28 cellular contexts compared by ENCODE assay signal in the genomic region with DNA sequence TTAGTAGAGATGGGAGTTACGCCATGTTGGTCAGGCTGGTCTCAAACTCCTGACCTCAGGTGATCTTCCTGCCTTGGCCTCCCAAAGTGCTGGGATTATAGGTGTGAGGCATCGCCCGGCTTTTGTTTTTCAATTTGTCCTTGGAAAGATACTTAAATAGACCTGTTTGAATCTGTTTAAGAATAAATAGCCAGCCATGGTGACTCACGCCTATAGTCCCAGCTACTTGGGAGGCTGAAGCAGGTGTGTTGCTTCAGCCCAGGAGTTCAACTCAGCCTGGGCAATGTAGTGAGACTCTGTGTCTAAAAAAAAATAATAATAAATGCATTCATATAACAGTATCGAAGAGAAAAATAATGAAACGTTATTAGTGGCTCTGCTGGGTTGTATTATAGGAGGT. TPM values are rescaled to one million over a fixed set of nuclear protein-coding genes. Genes with fewer than 3 reads are reported as not detected.
DNase-seq lines count a peak whose midpoint lies in the region; ATAC-seq, FAIRE-seq and TF ChIP-seq lines count a peak whose summit lies in the region.
"Had no signal": no experiment of that assay in that cellular context is flagged by ENCODE, and none has a peak within 500 bp of the region (broad histone marks: within the 10 kb centered on the region; RNA-seq: fewer than 3 reads in every experiment).

No MANE protein-coding gene starts in this region.

- H3K36me3 ChIP-seq in PC-3 (ENCODE audit: low read depth, low read length) (peaks cover 15% of the 10 kb centered on the region), bronchial epithelial cell (ENCODE audit: control insufficient read depth, insufficient read depth, low read length) (peaks cover 11% of the 10 kb centered on the region)

- H3K4me3 Mint-ChIP-seq in activated T-cell treated with anti-CD3 and anti-CD28 coated beads, Interleukin-2, amount 50 U/mL, for 24 hours: no peak overlapping the region
- H3K4me3 Mint-ChIP-seq: CD8-positive, alpha-beta memory T cell had no signal

- POLR2A ChIA-PET in PC-3 (lab: Charles Lee; ENCODE audit: unreplicated experiment): no interaction called here

- no peaks in the 10 kb centered on the region for H3K9me3 ChIP-seq in PC-3 (ENCODE audit: low read length)
- H3K9me3 ChIP-seq: BLaER1 had no signal

- peak overlapping the region; percentile 38 for H3K27ac ChIP-seq in PC-3 (ENCODE audit: low read length)
- H3K27ac ChIP-seq: 22Rv1, BLaER1, GM23248 had no signal

- peak overlapping the region; percentile 18; the same call in 1 of the 2 replicates for H3K4me2 ChIP-seq in PC-3 (ENCODE audit: low read length)
- H3K4me2 ChIP-seq: BLaER1 had no signal

- H3K9ac ChIP-seq in PC-3 (ENCODE audit: low read length): no peak overlapping the region
- H3K9ac ChIP-seq: BLaER1, GM23248 had no signal

- H3K79me2 ChIP-seq in PC-3 (ENCODE audit: low read length): 0 out of 2 replicates have a peak, but pooled peaks cover 4% of the 10 kb centered on the region

- H3K36me3 Mint-ChIP-seq in activated T-cell treated with anti-CD3 and anti-CD28 coated beads, Interleukin-2, amount 50 U/mL, for 24 hours (ENCODE audit: low read depth): peaks cover 57% of the 10 kb centered on the region

- no peak for ATAC-seq in PC-3
- ATAC-seq: GM12878, HepG2 had no signal

- H2AFZ ChIP-seq in PC-3 (ENCODE audit: low read length): no peak overlapping the region
- H2AFZ ChIP-seq: GM23248 had no signal

- no peaks in the 10 kb centered on the region for H3K27me3 Mint-ChIP-seq in activated T-cell treated with anti-CD3 and anti-CD28 coated beads, Interleukin-2, amount 50 U/mL, for 24 hours

- H3K9me2 ChIP-seq in PC-3 (replicated peaks; ENCODE audit: low read length): no peaks in the 10 kb centered on the region

- FAIRE-seq in bronchial epithelial cell (lab: Jason Lieb, UNC): no peak
- FAIRE-seq: GM12878, HepG2 had no signal

- no peaks in the 10 kb centered on the region for H4K20me1 ChIP-seq in PC-3 (ENCODE audit: low read length)

- CTCF ChIA-PET in PC-3 (lab: Charles Lee): no interaction called here

- no peak for DNase-seq in activated T-cell treated with anti-CD3 and anti-CD28 coated beads, Interleukin-2, amount 50 U/mL, for 24 hours
- no peak for DNase-seq in activated T-cell treated with anti-CD3 and anti-CD28 coated beads, Interleukin-2, amount 50 U/mL, for 48 hours
- no peak for DNase-seq in PC-3
- peak; percentile 63 for DNase-seq in bronchial epithelial cell (ENCODE audit: low read depth)
- DNase-seq in kidney tubule cell (ENCODE audit: low spot score): peak; percentile 51
- no peak for DNase-seq in stimulated activated CD4-positive, alpha-beta T cell treated with anti-CD3 and anti-CD28 coated beads, Interleukin-4, amount 100 ng/mL, for 24 hours
- no peak for DNase-seq in NCI-H2107 (lab: John Stamatoyannopoulos, UW)
- no peak for DNase-seq in OCI-M1 (lab: John Stamatoyannopoulos, UW)
- DNase-seq: ACHN; CD8-positive, alpha-beta memory T cell; DMS 273 treated with DMSO at 0.1 percent for 48 hours; DMS79; GDM1; GM23248; H7; Kasumi-1; NCI-H1092 treated with DMSO at 0.1 percent for 48 hours; NCI-H1436 treated with DMSO at 0.1 percent for 48 hours; NCI-H187 treated with DMSO at 0.1 percent for 48 hours; NCI-H446; NCI-H524 treated with DMSO at 0.1 percent for 48 hours; NCI-H774; RPMI8226; SHP77 had no signal

- no peaks in the 10 kb centered on the region for H3K27me3 ChIP-seq in PC-3 (ENCODE audit: low read length)
- no peaks in the 10 kb centered on the region for H3K27me3 ChIP-seq in bronchial epithelial cell (ENCODE audit: control insufficient read depth, insufficient read depth, low read length)
- H3K27me3 ChIP-seq: BLaER1 had no signal

- no peaks in the 10 kb centered on the region for H3K9me3 Mint-ChIP-seq in activated T-cell treated with anti-CD3 and anti-CD28 coated beads, Interleukin-2, amount 50 U/mL, for 24 hours
- H3K9me3 Mint-ChIP-seq: CD8-positive, alpha-beta memory T cell had no signal

- no peaks in the 10 kb centered on the region for H3F3A ChIP-seq in PC-3 (ENCODE audit: low read length, unreplicated experiment)

- no peak for TF ChIP-seq CTCF in PC-3 (conservative IDR thresholded peaks at IDR 0.05; ENCODE audit: low read depth, low read length)
- TF ChIP-seq CTCF in bronchial epithelial cell (IDR thresholded peaks at IDR 0.05; ENCODE audit: insufficient read depth, low read length, severe bottlenecking): no peak

- H3K4me1 Mint-ChIP-seq in activated T-cell treated with anti-CD3 and anti-CD28 coated beads, Interleukin-2, amount 50 U/mL, for 24 hours (ENCODE audit: low read depth): peaks cover 21% of the 10 kb centered on the region

- no peak overlapping the region for H3K4me3 ChIP-seq in PC-3 (ENCODE audit: low read length)
- no peak overlapping the region for H3K4me3 ChIP-seq in bronchial epithelial cell (ENCODE audit: low read depth, low read length)
- H3K4me3 ChIP-seq: BLaER1, GM12878, GM23248 had no signal

- H3K27ac Mint-ChIP-seq in activated T-cell treated with anti-CD3 and anti-CD28 coated beads, Interleukin-2, amount 50 U/mL, for 24 hours: peak overlapping the region; percentile 4

- intact Hi-C loops in PC-3 (cut with micrococcal nuclease): no loop called here

- BruUV-seq in PC-3 (replicated peaks; lab: Mats Ljungman, UMichigan): no TSS peak

- H3K4me1 ChIP-seq in PC-3 (ENCODE audit: insufficient read depth, low read length): peaks cover 37% of the 10 kb centered on the region
- H3K4me1 ChIP-seq: BLaER1 had no signal

RNA-seq across cellular contexts. Expression of gene SNAPC5, which starts 17.3 kb away (rescaled TPM):
- total RNA-seq in PC-3 (2014; rRNA removed): 34.1 and 38.2 TPM in 2 replicates
- 43.3 and 43.7 TPM in 2 replicates for total RNA-seq in bronchial epithelial cell

RNA-seq across cellular contexts. Expression of gene RPL4, which starts 24.4 kb away (rescaled TPM):
- total RNA-seq in PC-3 (2014; rRNA removed) (1,239 and 2,773 TPM in 2 replicates), bronchial epithelial cell (2,077 and 4,509 TPM in 2 replicates)

RNA-seq across cellular contexts. Expression of gene ZWILCH, which starts 24.9 kb away (rescaled TPM):
- total RNA-seq in PC-3 (2014; rRNA removed): 18.1 and 19.9 TPM in 2 replicates
- total RNA-seq in bronchial epithelial cell: 6.1 and 8.2 TPM in 2 replicates

Comparison
In these comparisons a context has a peak if more than half of its experiments do, and no peak if none do; other contexts are left out.
1. DNase-seq: peak in bronchial epithelial cell (single experiment) and kidney tubule cell (single experiment); none in activated T-cell treated with anti-CD3 and anti-CD28 coated beads, Interleukin-2, amount 50 U/mL, for 24 hours (single experiment), activated T-cell treated with anti-CD3 and anti-CD28 coated beads, Interleukin-2, amount 50 U/mL, for 48 hours (0 of 2), PC-3 (single experiment), stimulated activated CD4-positive, alpha-beta T cell treated with anti-CD3 and anti-CD28 coated beads, Interleukin-4, amount 100 ng/mL, for 24 hours (single experiment), NCI-H2107 (single experiment) and OCI-M1 (single experiment).